In genomic region chr20:32484221-32485125, GRCh38 we compare ENCODE assay signal across 8 cellular contexts.
DNase-seq lines count a peak whose midpoint lies in the region; ATAC-seq and TF ChIP-seq lines count a peak whose summit lies in the region.

No MANE protein-coding gene starts in this region.

- peaks cover 14% of the 10 kb centered on the region for H3K36me3 Mint-ChIP-seq in stimulated activated effector memory CD8-positive, alpha-beta T cell treated with anti-CD3 and anti-CD28 coated beads, Interleukin-12 subunit alpha, Interleukin-12 subunit beta, amount 100 ng/mL, for 72 hours

- H3K4me1 Mint-ChIP-seq in stimulated activated effector memory CD8-positive, alpha-beta T cell treated with anti-CD3 and anti-CD28 coated beads, Interleukin-12 subunit alpha, Interleukin-12 subunit beta, amount 100 ng/mL, for 72 hours: peaks cover 38% of the 10 kb centered on the region

- H3K4me2 ChIP-seq in SU-DHL-6 (ENCODE audit: low read depth, low read length, poor library complexity, severe bottlenecking) (peak overlapping the region; percentile 95), mammary epithelial cell (ENCODE audit: insufficient read depth, low read depth, low read length) (peak overlapping the region; percentile 100)

- no TSS peak for BruUV-seq in mammary epithelial cell (replicated peaks; lab: Mats Ljungman, UMichigan)

- H3K4me3 ChIP-seq in HAP-1 (peak overlapping the region; percentile 45), SU-DHL-6 (ENCODE audit: insufficient read depth, low read length, poor library complexity, severe bottlenecking) (peak overlapping the region; percentile 72), mammary epithelial cell (replicated peaks in 1 of 3; ENCODE audit: insufficient read depth in 1 of 3, low read depth in 2 of 3, low read length in 3 of 3) (peak overlapping the region; percentile 51 to 63 (median 52))

- peaks cover 11% of the 10 kb centered on the region; the same call in 1 of the 2 replicates for H3K4me1 ChIP-seq in HAP-1
- H3K4me1 ChIP-seq in mammary epithelial cell (ENCODE audit: insufficient read depth, low read length): peaks cover 14% of the 10 kb centered on the region

- peak; percentile 20 to 80 for DNase-seq in HAP-1 (ENCODE audit: low spot score in 2 of 2)
- no peak for DNase-seq in mammary epithelial cell
- DNase-seq in left lobe of liver (ENCODE audit: low spot score): no peak
- peak; percentile 22 to 65 for DNase-seq in stimulated activated effector memory CD8-positive, alpha-beta T cell treated with anti-CD3 and anti-CD28 coated beads, Interleukin-12 subunit alpha, Interleukin-12 subunit beta, amount 100 ng/mL, for 72 hours (ENCODE audit: low spot score in 2 of 2)

- H3K27ac ChIP-seq in 22Rv1: peak overlapping the region; percentile 77
- no peak overlapping the region for H3K27ac ChIP-seq in SU-DHL-6 (ENCODE audit: low read depth, low read length)
- H3K27ac ChIP-seq in mammary epithelial cell (ENCODE audit: insufficient read depth, low read depth, low read length): no peak overlapping the region

- H3F3A ChIP-seq in SU-DHL-6 (ENCODE audit: insufficient read depth): no peaks in the 10 kb centered on the region

- in situ Hi-C loops in HAP-1 (cut with MboI; ENCODE audit: low sequenced_read_pairs): no loop called here
- in situ Hi-C loops in mammary epithelial cell (cut with MboI; ENCODE audit: low sequenced_read_pairs in 2 of 2): no loop called here

- intact Hi-C loops in mammary epithelial cell (cut with micrococcal nuclease): loop anchor here (2.0 kb wide), 3 partner anchors 126 to 278 kb away; partner anchors contain the start of genes ASXL1, PLAGL2 and POFUT1

- CTCF ChIA-PET in mammary epithelial cell (lab: Charles Lee; ENCODE audit: low non-redundant PET): interaction anchor here (0.6 to 0.8 kb wide), 3 partner anchors 16 to 309 kb away, joined by 3 to 6 read pairs (median 3); no protein-coding TSS in a partner anchor

- dilution Hi-C loops in mammary epithelial cell (cut with HindIII; ENCODE audit: low sequenced_read_pairs): no loop called here

- H3K9me3 ChIP-seq in HAP-1 (no peaks in the 10 kb centered on the region), SU-DHL-6 (ENCODE audit: insufficient read depth, low read length) (no peaks in the 10 kb centered on the region), mammary epithelial cell (replicated peaks; ENCODE audit: insufficient read depth, low read length) (no peaks in the 10 kb centered on the region)

- H4K20me1 ChIP-seq in SU-DHL-6 (ENCODE audit: low read depth, low read length) (no peaks in the 10 kb centered on the region), mammary epithelial cell (ENCODE audit: insufficient read depth, low read length) (no peaks in the 10 kb centered on the region)

- H3K9me3 Mint-ChIP-seq in stimulated activated effector memory CD8-positive, alpha-beta T cell treated with anti-CD3 and anti-CD28 coated beads, Interleukin-12 subunit alpha, Interleukin-12 subunit beta, amount 100 ng/mL, for 72 hours: peaks cover 3% of the 10 kb centered on the region

- peak overlapping the region; percentile 63 for H3K9ac ChIP-seq in SU-DHL-6 (ENCODE audit: low read length)
- no peak overlapping the region for H3K9ac ChIP-seq in mammary epithelial cell (ENCODE audit: insufficient read depth, low read length)

- peak overlapping the region; percentile 90 for H2AFZ ChIP-seq in SU-DHL-6 (ENCODE audit: low read depth, low read length, severe bottlenecking)
- peak overlapping the region; percentile 76 for H2AFZ ChIP-seq in mammary epithelial cell (ENCODE audit: low read depth, low read length)

- peak overlapping the region; percentile 84 for H3K27ac Mint-ChIP-seq in stimulated activated effector memory CD8-positive, alpha-beta T cell treated with anti-CD3 and anti-CD28 coated beads, Interleukin-12 subunit alpha, Interleukin-12 subunit beta, amount 100 ng/mL, for 72 hours

- ATAC-seq in left lobe of liver: peak; percentile 28
- peak; percentile 35 for ATAC-seq in stimulated activated effector memory CD8-positive, alpha-beta T cell treated with anti-CD3 and anti-CD28 coated beads, Interleukin-12 subunit alpha, Interleukin-12 subunit beta, amount 100 ng/mL, for 72 hours
- ATAC-seq in HG03280 (IDR thresholded peaks at IDR 0.05; ENCODE audit: unreplicated experiment): no peak
- no peak for ATAC-seq in HG03469 (IDR thresholded peaks at IDR 0.05; ENCODE audit: unreplicated experiment)

- H3K27me3 ChIP-seq in HAP-1 (ENCODE audit: low read depth) (no peaks in the 10 kb centered on the region; the same call in 1 of the 2 replicates), SU-DHL-6 (ENCODE audit: low read length) (no peaks in the 10 kb centered on the region), mammary epithelial cell (ENCODE audit: insufficient read depth, low read length) (no peaks in the 10 kb centered on the region)

- H3K9me2 ChIP-seq in SU-DHL-6 (replicated peaks; ENCODE audit: insufficient read depth, low read length): no peaks in the 10 kb centered on the region

- H3K36me3 ChIP-seq in HAP-1 (replicated peaks) (no peaks in the 10 kb centered on the region), SU-DHL-6 (ENCODE audit: low read length) (no peaks in the 10 kb centered on the region), mammary epithelial cell (ENCODE audit: insufficient read depth, low read length) (no peaks in the 10 kb centered on the region)

- no peaks in the 10 kb centered on the region for H3K79me2 ChIP-seq in SU-DHL-6 (ENCODE audit: insufficient read depth, low read length)
- no peaks in the 10 kb centered on the region for H3K79me2 ChIP-seq in mammary epithelial cell (ENCODE audit: insufficient read depth, low read length)

- H3K4me3 Mint-ChIP-seq in stimulated activated effector memory CD8-positive, alpha-beta T cell treated with anti-CD3 and anti-CD28 coated beads, Interleukin-12 subunit alpha, Interleukin-12 subunit beta, amount 100 ng/mL, for 72 hours: peak overlapping the region; percentile 78

- no peak for TF ChIP-seq CTCF in 22Rv1 (IDR thresholded peaks at IDR 0.05)
- no peak for TF ChIP-seq CTCF in SU-DHL-6 (IDR thresholded peaks at IDR 0.05; ENCODE audit: insufficient read depth, low read length, poor library complexity, severe bottlenecking)
- no peak for TF ChIP-seq CTCF in mammary epithelial cell (conservative IDR thresholded peaks at IDR 0.05 in 1 of 2, IDR thresholded peaks at IDR 0.05 in 1 of 2; ENCODE audit: extremely low read depth in 1 of 2, insufficient read depth in 1 of 2, low read depth in 1 of 2, low read length in 2 of 2)

- 1% methylated on average over 12 of the region's 77 CpGs for WGBS in mammary epithelial cell (ENCODE audit: low coverage, missing lambda C conversion rate)

Comparison
In these comparisons a context has a peak if more than half of its experiments do, and no peak if none do; other contexts are left out.
1. DNase-seq: peak in HAP-1 (2 of 2) and stimulated activated effector memory CD8-positive, alpha-beta T cell treated with anti-CD3 and anti-CD28 coated beads, Interleukin-12 subunit alpha, Interleukin-12 subunit beta, amount 100 ng/mL, for 72 hours (2 of 2); none in mammary epithelial cell (single experiment) and left lobe of liver (single experiment).
2. ATAC-seq: peak in left lobe of liver (single experiment) and stimulated activated effector memory CD8-positive, alpha-beta T cell treated with anti-CD3 and anti-CD28 coated beads, Interleukin-12 subunit alpha, Interleukin-12 subunit beta, amount 100 ng/mL, for 72 hours (single experiment); none in HG03280 (single experiment) and HG03469 (single experiment).
3. Peak in every context shown above with its lines, with median percentiles within 50 percentile points of each other: H3K4me3 ChIP-seq.